Comparison of ENCODE assay signal across 27 cellular contexts in the genomic region with DNA sequence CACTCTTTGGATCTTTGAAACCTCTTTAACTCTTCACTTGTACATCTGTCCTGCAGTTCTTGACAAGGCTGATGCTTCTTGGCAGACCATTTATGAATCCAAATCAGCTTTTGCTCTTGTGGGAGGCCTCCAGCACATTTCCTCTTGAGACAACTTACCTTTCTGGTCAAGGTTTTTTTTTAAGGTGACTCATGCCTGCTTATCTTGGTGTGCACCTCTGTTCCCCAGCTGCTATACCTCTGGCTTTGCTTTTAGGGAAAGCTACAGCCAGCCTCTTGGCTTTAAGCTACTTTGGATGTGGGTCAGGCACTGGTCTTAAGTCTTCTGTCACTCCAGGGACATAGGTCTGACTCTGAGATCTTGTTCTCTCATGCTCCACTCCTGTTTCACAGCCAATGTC.
DNase-seq lines count a peak whose midpoint lies in the region; FAIRE-seq lines count a peak whose summit lies in the region.
"Had no signal": no experiment of that assay in that cellular context is flagged by ENCODE, and none has a peak within 500 bp of the region (broad histone marks: within the 10 kb centered on the region; RNA-seq: fewer than 3 reads in every experiment).

No MANE protein-coding gene starts in this region.

- no peaks in the 10 kb centered on the region for H3K4me1 ChIP-seq in small intestine (ENCODE audit: control insufficient read depth in 2 of 2, insufficient read depth in 1 of 2, low read depth in 1 of 2, low read length in 1 of 2)
- H3K4me1 ChIP-seq: BLaER1, Caco-2 had no signal

- no peaks in the 10 kb centered on the region for H3K27me3 ChIP-seq in small intestine (ENCODE audit: control insufficient read depth in 2 of 2, insufficient read depth in 2 of 2, low read length in 2 of 2)
- H3K27me3 ChIP-seq: BLaER1 had no signal

- peak overlapping the region; percentile 12 for H3K27ac Mint-ChIP-seq in activated naive CD4-positive, alpha-beta T cell treated with anti-CD3 and anti-CD28 coated beads, Interleukin-2, amount 50 U/mL, for 24 hours
- H3K27ac Mint-ChIP-seq: CD4-positive, alpha-beta T cell; HFFc6 had no signal

- peak overlapping the region in 1 of 2 donors; percentile 52 for H3K27ac ChIP-seq in small intestine (ENCODE audit: low read depth in 1 of 2, low read length in 1 of 2)
- H3K27ac ChIP-seq: 22Rv1, BLaER1, HL-60, SK-N-MC had no signal

- H3K9me3 Mint-ChIP-seq in activated naive CD4-positive, alpha-beta T cell treated with anti-CD3 and anti-CD28 coated beads, Interleukin-2, amount 50 U/mL, for 24 hours = peaks cover 4% of the 10 kb centered on the region
- H3K9me3 Mint-ChIP-seq: CD4-positive, alpha-beta T cell had no signal

- no peaks in the 10 kb centered on the region for H3K27me3 Mint-ChIP-seq in activated naive CD4-positive, alpha-beta T cell treated with anti-CD3 and anti-CD28 coated beads, Interleukin-2, amount 50 U/mL, for 24 hours
- H3K27me3 Mint-ChIP-seq: CD4-positive, alpha-beta T cell had no signal

- FAIRE-seq in small intestine (lab: Jason Lieb, UNC) = no peak

- H3K4me3 Mint-ChIP-seq in activated naive CD4-positive, alpha-beta T cell treated with anti-CD3 and anti-CD28 coated beads, Interleukin-2, amount 50 U/mL, for 24 hours = no peak overlapping the region
- H3K4me3 Mint-ChIP-seq: CD4-positive, alpha-beta T cell; HFFc6 had no signal

- no peaks in the 10 kb centered on the region for H3K9me3 ChIP-seq in small intestine (ENCODE audit: control insufficient read depth, low read depth)
- H3K9me3 ChIP-seq: Caco-2 had no signal

- DNase-seq in activated naive CD4-positive, alpha-beta T cell treated with Interleukin-2 at 50 U/mL for 16 hours = no peak
- DNase-seq in UCSD-AML1 (lab: John Stamatoyannopoulos, UW; ENCODE audit: unreplicated experiment) (peak; percentile 3), islet precursor cell (peak; percentile 47), small intestine (peak; percentile 41), H4 (ENCODE audit: low spot score) (no peak), NCI-H187 (lab: John Stamatoyannopoulos, UW) (no peak), GM19238 (ENCODE audit: insufficient read length, low spot score) (no peak)
- DNase-seq: ACHN; Caco-2; CD4-positive, alpha-beta T cell; DMS153; EL; GF-D8; H7; HFFc6; KBM-7; NCI-H1092; NCI-H1436; NCI-H2029; NCI-H526 treated with DMSO at 0.1 percent for 48 hours; OCI-M1; SHP77 had no signal

- H3K36me3 Mint-ChIP-seq in activated naive CD4-positive, alpha-beta T cell treated with anti-CD3 and anti-CD28 coated beads, Interleukin-2, amount 50 U/mL, for 24 hours = peaks cover 5% of the 10 kb centered on the region

- no peak overlapping the region for H3K4me3 ChIP-seq in small intestine (ENCODE audit: low read depth in 1 of 2, low read length in 2 of 2)
- H3K4me3 ChIP-seq: BLaER1, SK-N-MC had no signal

- no peaks in the 10 kb centered on the region for H3K36me3 ChIP-seq in small intestine (ENCODE audit: control insufficient read depth in 2 of 2, insufficient read depth in 2 of 2, low read length in 2 of 2)
- H3K36me3 ChIP-seq: BLaER1 had no signal

- H3K4me1 Mint-ChIP-seq in activated naive CD4-positive, alpha-beta T cell treated with anti-CD3 and anti-CD28 coated beads, Interleukin-2, amount 50 U/mL, for 24 hours = peaks cover 7% of the 10 kb centered on the region

Comparison
In these comparisons a context has a peak if more than half of its experiments do, and no peak if none do; other contexts are left out.
1. DNase-seq: peak in UCSD-AML1 (single experiment), islet precursor cell (single experiment) and small intestine (single experiment); none in activated naive CD4-positive, alpha-beta T cell treated with Interleukin-2 at 50 U/mL for 16 hours (single experiment), H4 (single experiment), NCI-H187 (0 of 2) and GM19238 (single experiment).